ENCODE assay signal across 4 cellular contexts in genomic region chr2:130233066-130233465, GRCh38. TPM values are rescaled to one million over a fixed set of nuclear protein-coding genes. Genes with fewer than 3 reads are reported as not detected.
"Had no signal": no experiment of that assay in that cellular context is flagged by ENCODE, and none has a peak within 500 bp of the region (broad histone marks: within the 10 kb centered on the region; RNA-seq: fewer than 3 reads in every experiment).

No MANE protein-coding gene starts in this region.

RNA-seq across cellular contexts. Expression of gene TUBA3E, which starts 34.8 kb away (rescaled TPM):
- total RNA-seq: GM23248, H1, H7, HFFc6 had no signal
